In genomic region chr1:93124556-93125368, GRCh38 we compare ENCODE assay signal across 1 cellular context.
TF ChIP-seq lines count a peak whose summit lies in the region.

No MANE protein-coding gene starts in this region.

TF ChIP-seq in SK-N-SH treated with all-trans-retinoic acid at 6 μM for 48 hours, 23 proteins besides CTCF, POLR2A, EP300 and RAD21 (continued from another document):
- TF ChIP-seq PATZ1 (CRISPR knock-in tag; IDR thresholded peaks at IDR 0.05; ENCODE audit: borderline replicate concordance), result no peak
- no peak for TF ChIP-seq ARNTL (CRISPR knock-in tag; IDR thresholded peaks at IDR 0.05; ENCODE audit: borderline replicate concordance, low read depth)
- TF ChIP-seq TSHZ2 (CRISPR knock-in tag; IDR thresholded peaks at IDR 0.05), result no peak
- no peak for TF ChIP-seq ISL1 (CRISPR knock-in tag; IDR thresholded peaks at IDR 0.05)
- no peak for TF ChIP-seq CSDC2 (CRISPR knock-in tag; IDR thresholded peaks at IDR 0.05)
- no peak for TF ChIP-seq SNAI2 (CRISPR knock-in tag; IDR thresholded peaks at IDR 0.05)
- no peak for TF ChIP-seq ZNF70 (CRISPR knock-in tag; IDR thresholded peaks at IDR 0.05)
- TF ChIP-seq ZFP3 (CRISPR knock-in tag; IDR thresholded peaks at IDR 0.05), result no peak
- TF ChIP-seq CSRNP3 (CRISPR knock-in tag; IDR thresholded peaks at IDR 0.05), result no peak
- TF ChIP-seq TOX (CRISPR knock-in tag; IDR thresholded peaks at IDR 0.05; ENCODE audit: borderline replicate concordance), result no peak
- TF ChIP-seq ZNF565 (CRISPR knock-in tag; conservative IDR thresholded peaks at IDR 0.05; ENCODE audit: low read depth), result no peak
- TF ChIP-seq ZNF8 (CRISPR knock-in tag; IDR thresholded peaks at IDR 0.05), result no peak
